Comparison of ENCODE assay signal across 8 cellular contexts in the genomic region with DNA sequence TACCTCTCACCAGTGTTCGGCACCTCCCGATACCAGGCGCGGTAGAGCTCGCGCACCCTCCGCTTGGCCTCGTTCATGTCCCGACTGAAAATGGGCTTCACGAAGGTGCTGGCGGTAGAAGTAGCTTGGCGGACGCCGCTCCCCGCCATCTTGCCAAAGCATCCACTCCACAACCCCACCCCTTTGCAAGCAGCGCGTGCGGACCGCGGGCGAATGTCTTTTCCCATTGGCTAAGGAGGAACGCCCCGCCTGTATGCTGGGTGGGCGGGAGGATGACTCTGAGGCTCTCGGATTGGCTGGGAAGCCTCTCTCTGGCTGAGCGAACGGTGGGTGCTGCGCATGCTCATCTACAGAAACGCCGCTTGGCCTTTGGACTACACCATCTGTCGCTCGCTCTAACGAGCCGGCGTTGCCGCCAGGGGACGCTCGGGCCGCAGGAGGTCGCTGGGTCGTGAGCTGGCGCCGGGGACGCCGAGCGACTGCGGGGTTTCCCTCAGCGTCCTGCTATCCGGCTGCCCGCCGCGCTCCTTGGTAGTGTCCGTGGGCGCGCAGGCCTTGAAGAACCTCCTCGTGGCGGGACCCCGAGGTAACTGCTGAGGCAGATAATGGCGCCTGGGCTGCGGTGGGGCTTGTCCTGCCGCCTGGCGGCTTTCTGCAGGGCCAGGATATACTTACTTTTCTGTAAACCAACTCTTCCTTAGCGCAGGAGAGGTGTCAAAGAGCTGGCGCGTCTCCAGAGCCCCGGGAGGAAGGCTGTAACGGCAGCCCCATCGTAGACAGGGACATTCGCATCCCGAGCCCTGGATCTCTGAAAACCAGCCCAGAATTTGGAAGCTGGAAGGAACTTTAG. TPM values are rescaled to one million over a fixed set of nuclear protein-coding genes. Genes with fewer than 3 reads are reported as not detected.
A peak's percentile ranks its signal among the peaks of the same experiment; 100 is the strongest.
DNase-seq lines count a peak whose midpoint lies in the region; ATAC-seq and TF ChIP-seq lines count a peak whose summit lies in the region.

A gene (minus strand): TSS at position 177 of the 850 bp plus-strand sequence. CDS start 28 bp downstream, at position 149.

- H3K36me3 Mint-ChIP-seq in CD4-positive, CD25-positive, alpha-beta regulatory T cell, result peaks cover 21% of the 10 kb centered on the region
- H3K36me3 Mint-ChIP-seq in activated CD4-positive, alpha-beta memory T cell treated with anti-CD3 and anti-CD28 coated beads, Interleukin-2, amount 10 ng/mL, durations not matched to agents 7 days and 5 days (ENCODE audit: low read depth), result peaks cover 36% of the 10 kb centered on the region

- peak; percentile 90 to 93 for ATAC-seq in CD4-positive, CD25-positive, alpha-beta regulatory T cell (ENCODE audit: low read depth in 2 of 2)
- ATAC-seq in GM19397 (IDR thresholded peaks at IDR 0.05; ENCODE audit: unreplicated experiment), result peak; percentile 93
- ATAC-seq in HG03575 (IDR thresholded peaks at IDR 0.05; ENCODE audit: extremely low read depth, insufficient number of reproducible peaks, low FRiP score, unreplicated experiment), result peak; percentile 81

- no peaks in the 10 kb centered on the region for H3K27me3 Mint-ChIP-seq in CD4-positive, CD25-positive, alpha-beta regulatory T cell
- H3K27me3 Mint-ChIP-seq in activated CD4-positive, alpha-beta memory T cell treated with anti-CD3 and anti-CD28 coated beads, Interleukin-2, amount 10 ng/mL, durations not matched to agents 7 days and 5 days, result no peaks in the 10 kb centered on the region

- peak within 1 kb of the TSS; percentile 98 to 99 (median 99) for H3K4me3 Mint-ChIP-seq in CD4-positive, CD25-positive, alpha-beta regulatory T cell
- peak within 1 kb of the TSS; percentile 99 for H3K4me3 Mint-ChIP-seq in activated CD4-positive, alpha-beta memory T cell treated with anti-CD3 and anti-CD28 coated beads, Interleukin-2, amount 10 ng/mL, durations not matched to agents 7 days and 5 days

- CTCF ChIA-PET in activated CD4-positive, alpha-beta memory T cell treated with anti-CD3 and anti-CD28 coated beads, Interleukin-2, amount 10 ng/mL, durations not matched to agents 7 days and 5 days (lab: Charles Lee), result interaction anchor here (0.7 to 4.2 kb wide), 40 partner anchors 8 to 394 kb away, joined by 3 to 47 read pairs (median 5); a partner anchor contains a TSS

- peak; percentile 98 to 99 (median 99) for DNase-seq in CD4-positive, CD25-positive, alpha-beta regulatory T cell
- DNase-seq in NCI-H82 treated with DMSO at 0.1 percent for 48 hours (lab: John Stamatoyannopoulos, UW; ENCODE audit: unreplicated experiment) (peak; percentile 95), lower leg skin (ENCODE audit: low spot score in 2 of 2) (peak; percentile 99 to 100)
- DNase-seq in activated CD4-positive, alpha-beta memory T cell treated with anti-CD3 and anti-CD28 coated beads, Interleukin-2, amount 10 ng/mL, durations not matched to agents 7 days and 5 days, result peak; percentile 99
- peak; percentile 92 to 98 (median 96) for DNase-seq in stimulated activated CD4-positive, alpha-beta T cell treated with anti-CD3 and anti-CD28 coated beads, TNF-alpha, amount 100 ng/mL, for 1 hour (ENCODE audit: low read depth in 3 of 3, low spot score in 1 of 3)

- H3K4me1 ChIP-seq in CD4-positive, CD25-positive, alpha-beta regulatory T cell (ENCODE audit: control insufficient read depth, insufficient read depth, low read length, poor library complexity, severe bottlenecking), result peaks cover 27% of the 10 kb centered on the region
- H3K4me1 ChIP-seq in duodenal mucosa (ENCODE audit: control insufficient read depth in 1 of 2, insufficient read depth in 2 of 2, low read length in 2 of 2), result peaks cover 16 to 17% of the 10 kb centered on the region in 2 donors

- no peaks in the 10 kb centered on the region for H3K9me3 Mint-ChIP-seq in CD4-positive, CD25-positive, alpha-beta regulatory T cell
- peaks cover 10% of the 10 kb centered on the region for H3K9me3 Mint-ChIP-seq in activated CD4-positive, alpha-beta memory T cell treated with anti-CD3 and anti-CD28 coated beads, Interleukin-2, amount 10 ng/mL, durations not matched to agents 7 days and 5 days

- WGBS in lower leg skin, 2 donors, result 0% methylated on average over 57 to 65 of the region's 70 CpGs

- TF ChIP-seq CTCF in lower leg skin (IDR thresholded peaks at IDR 0.05), result peak in 2 of 3 donors; percentile 71 to 94

- peak within 1 kb of the TSS; percentile 97 to 98 for H3K9ac ChIP-seq in duodenal mucosa (ENCODE audit: low read depth in 1 of 2, low read length in 2 of 2)

- TF ChIP-seq POLR2A in lower leg skin (IDR thresholded peaks at IDR 0.05), result peak in 1 of 2 donors; percentile 31

- intact Hi-C loops in lower leg skin (cut with DNase I; ENCODE audit: low total_unique reads), result loop anchor here (2.0 kb wide), 1 partner anchor 348 kb away; no protein-coding TSS in a partner anchor

- no peaks in the 10 kb centered on the region for H3K9me3 ChIP-seq in CD4-positive, CD25-positive, alpha-beta regulatory T cell (ENCODE audit: control insufficient read depth in 2 of 2, low read length in 2 of 2)
- no peaks in the 10 kb centered on the region for H3K9me3 ChIP-seq in duodenal mucosa (ENCODE audit: control insufficient read depth in 1 of 2, low read length in 2 of 2)

- H3K36me3 ChIP-seq in CD4-positive, CD25-positive, alpha-beta regulatory T cell (ENCODE audit: control insufficient read depth, insufficient read depth, low read length), result peaks cover 15% of the 10 kb centered on the region
- H3K36me3 ChIP-seq in duodenal mucosa (ENCODE audit: control insufficient read depth in 1 of 2, insufficient read depth in 2 of 2, low read length in 2 of 2), result peaks cover 12 to 13% of the 10 kb centered on the region in 2 donors

- POLR2A ChIA-PET in activated CD4-positive, alpha-beta memory T cell treated with anti-CD3 and anti-CD28 coated beads, Interleukin-2, amount 10 ng/mL, durations not matched to agents 7 days and 5 days (lab: Charles Lee), result interaction anchor here (0.5 to 4.9 kb wide), 51 partner anchors 9 to 805 kb away, joined by 3 to 185 read pairs (median 5); a partner anchor contains a TSS

- peak within 1 kb of the TSS; percentile 95 to 100 (median 99) for H3K27ac Mint-ChIP-seq in CD4-positive, CD25-positive, alpha-beta regulatory T cell
- H3K27ac Mint-ChIP-seq in activated CD4-positive, alpha-beta memory T cell treated with anti-CD3 and anti-CD28 coated beads, Interleukin-2, amount 10 ng/mL, durations not matched to agents 7 days and 5 days, result peak within 1 kb of the TSS; percentile 99

- H3K4me3 ChIP-seq in CD4-positive, CD25-positive, alpha-beta regulatory T cell (ENCODE audit: low read depth, low read length), result peak within 1 kb of the TSS; percentile 87
- H3K4me3 ChIP-seq in duodenal mucosa (ENCODE audit: low read depth in 1 of 2, low read length in 2 of 2), result peak within 1 kb of the TSS; percentile 93 to 97
- H3K4me3 ChIP-seq in lower leg skin (ENCODE audit: low read depth, poor library complexity, severe bottlenecking), result peak within 1 kb of the TSS; percentile 88

- H3K27ac ChIP-seq in CD4-positive, CD25-positive, alpha-beta regulatory T cell (ENCODE audit: insufficient read depth, low read length, poor library complexity, severe bottlenecking), result peak within 1 kb of the TSS; percentile 98
- peak within 1 kb of the TSS; percentile 96 for H3K27ac ChIP-seq in duodenal mucosa (ENCODE audit: low read depth, low read length)

- peaks cover 15 to 52% (median 23%) of the 10 kb centered on the region in 4 donors for H3K4me1 Mint-ChIP-seq in CD4-positive, CD25-positive, alpha-beta regulatory T cell
- H3K4me1 Mint-ChIP-seq in activated CD4-positive, alpha-beta memory T cell treated with anti-CD3 and anti-CD28 coated beads, Interleukin-2, amount 10 ng/mL, durations not matched to agents 7 days and 5 days, result peaks cover 31% of the 10 kb centered on the region

- no peaks in the 10 kb centered on the region for H3K27me3 ChIP-seq in CD4-positive, CD25-positive, alpha-beta regulatory T cell (ENCODE audit: control insufficient read depth, insufficient read depth, low read length)
- no peaks in the 10 kb centered on the region for H3K27me3 ChIP-seq in duodenal mucosa (ENCODE audit: control insufficient read depth in 1 of 2, insufficient read depth in 2 of 2, low read length in 2 of 2)

RNA-seq across cellular contexts. Expression of the gene that starts here (rescaled TPM):
- 60.2 TPM for total RNA-seq in CD4-positive, CD25-positive, alpha-beta regulatory T cell
- 100 to 1,000 TPM; 143 to 216 (median 165) TPM for polyA plus RNA-seq in CD4-positive, CD25-positive, alpha-beta regulatory T cell
- total RNA-seq in activated CD4-positive, alpha-beta memory T cell treated with anti-CD3 and anti-CD28 coated beads, Interleukin-2, amount 10 ng/mL, durations not matched to agents 7 days and 5 days, result 10 to 100 TPM; 94.8 to 97.1 TPM
- total RNA-seq in lower leg skin, result 10 to 100 TPM; 48.8 to 74.7 (median 58.4) TPM

Comparison
In these comparisons a context has a peak if more than half of its experiments do, and no peak if none do; other contexts are left out.
1. Peak in every context shown above with its lines: DNase-seq, ATAC-seq, H3K4me3 ChIP-seq and H3K27ac ChIP-seq.